ENCODE assay signal across 10 cellular contexts in the genomic region with DNA sequence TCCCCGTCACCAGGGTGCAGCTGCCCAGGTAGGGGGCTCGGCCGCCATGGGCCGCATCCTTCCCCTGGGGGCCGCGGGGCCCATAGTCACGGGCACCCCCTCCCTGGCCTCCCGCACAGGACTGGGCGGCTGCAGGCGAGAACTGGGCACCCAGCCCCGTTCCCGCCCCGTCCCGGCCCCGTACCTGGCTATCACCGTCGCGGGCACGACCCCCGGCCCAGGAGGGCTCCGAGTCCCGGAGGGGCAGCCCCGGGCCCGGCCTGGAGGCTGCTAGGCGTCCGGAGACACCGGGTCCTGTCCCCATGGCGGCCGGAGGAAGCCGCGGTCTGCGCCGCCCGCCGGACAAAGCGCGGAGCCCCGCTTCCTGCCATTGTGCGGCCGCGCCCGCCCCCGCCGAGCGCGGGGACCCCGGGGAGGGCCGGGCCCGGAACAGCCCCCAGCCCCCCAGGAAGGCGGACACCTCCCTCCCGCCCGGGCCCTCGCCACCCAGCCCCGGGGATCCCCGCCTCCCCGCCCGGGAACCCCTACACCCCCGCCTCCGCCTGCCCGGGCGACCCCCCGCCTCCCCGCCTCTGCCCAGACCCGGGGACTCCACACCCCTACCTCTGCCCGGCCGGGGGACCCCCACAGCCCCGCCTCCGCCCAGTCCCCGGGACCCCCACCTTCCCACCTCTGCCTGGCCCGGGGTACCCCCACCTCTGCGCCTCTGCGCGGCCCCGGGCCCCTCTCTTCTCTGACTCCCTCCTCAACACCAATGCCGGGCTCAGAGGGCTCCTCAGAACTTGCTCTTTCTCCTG. TPM values are rescaled to one million over a fixed set of nuclear protein-coding genes. Genes with fewer than 3 reads are reported as not detected.
DNase-seq lines count a peak whose midpoint lies in the region; ATAC-seq, FAIRE-seq and TF ChIP-seq lines count a peak whose summit lies in the region.
"Had no signal": no experiment of that assay in that cellular context is flagged by ENCODE, and none has a peak within 500 bp of the region (broad histone marks: within the 10 kb centered on the region; RNA-seq: fewer than 3 reads in every experiment).

No MANE protein-coding gene starts in this region.

- H3K36me3 ChIP-seq in bronchial epithelial cell (ENCODE audit: control insufficient read depth, insufficient read depth, low read length) = peaks cover 17% of the 10 kb centered on the region

- peaks cover 18% of the 10 kb centered on the region for H3K27me3 Mint-ChIP-seq in HFFc6 (ENCODE audit: insufficient read depth)

- no peak for DNase-seq in HFFc6
- DNase-seq in bronchial epithelial cell (ENCODE audit: low read depth) = no peak
- peak; percentile 69 for DNase-seq in iPS-NIHi11 (ENCODE audit: low spot score)
- no peak for DNase-seq in stimulated activated effector memory CD8-positive, alpha-beta T cell treated with anti-CD3 and anti-CD28 coated beads, Interleukin-12 subunit alpha, Interleukin-12 subunit beta, amount 100 ng/mL, for 72 hours (ENCODE audit: low spot score in 2 of 2)
- no peak for DNase-seq in SW 1271 (lab: John Stamatoyannopoulos, UW)
- DNase-seq in NCI-H1436 (lab: John Stamatoyannopoulos, UW) = no peak
- DNase-seq in OCI-M2 (lab: John Stamatoyannopoulos, UW; ENCODE audit: unreplicated experiment) = no peak
- DNase-seq in SW480 (ENCODE audit: low spot score) = no peak

- peak overlapping the region; percentile 58 for H3K4me3 ChIP-seq in bronchial epithelial cell (ENCODE audit: low read depth, low read length)
- H3K4me3 ChIP-seq: SK-N-MC had no signal

- no peaks in the 10 kb centered on the region for H3K27me3 ChIP-seq in bronchial epithelial cell (ENCODE audit: control insufficient read depth, insufficient read depth, low read length)

- H3K4me1 Mint-ChIP-seq in HFFc6 (ENCODE audit: low read depth) = peaks cover 8% of the 10 kb centered on the region
- peaks cover 15% of the 10 kb centered on the region for H3K4me1 Mint-ChIP-seq in stimulated activated effector memory CD8-positive, alpha-beta T cell treated with anti-CD3 and anti-CD28 coated beads, Interleukin-12 subunit alpha, Interleukin-12 subunit beta, amount 100 ng/mL, for 72 hours

- peak overlapping the region; percentile 34; the same call in 1 of the 2 replicates for H3K4me3 Mint-ChIP-seq in HFFc6
- H3K4me3 Mint-ChIP-seq in stimulated activated effector memory CD8-positive, alpha-beta T cell treated with anti-CD3 and anti-CD28 coated beads, Interleukin-12 subunit alpha, Interleukin-12 subunit beta, amount 100 ng/mL, for 72 hours = peak overlapping the region; percentile 55

- H3K36me3 Mint-ChIP-seq in HFFc6 (ENCODE audit: low read depth) = no peaks in the 10 kb centered on the region
- H3K36me3 Mint-ChIP-seq in stimulated activated effector memory CD8-positive, alpha-beta T cell treated with anti-CD3 and anti-CD28 coated beads, Interleukin-12 subunit alpha, Interleukin-12 subunit beta, amount 100 ng/mL, for 72 hours = no peaks in the 10 kb centered on the region

- no peak overlapping the region for H3K27ac Mint-ChIP-seq in HFFc6
- no peak overlapping the region for H3K27ac Mint-ChIP-seq in stimulated activated effector memory CD8-positive, alpha-beta T cell treated with anti-CD3 and anti-CD28 coated beads, Interleukin-12 subunit alpha, Interleukin-12 subunit beta, amount 100 ng/mL, for 72 hours
- H3K27ac Mint-ChIP-seq: activated T-helper 17 cell treated with anti-CD3 and anti-CD28 coated beads, Interleukin-2, amount 50 U/mL, for 72 hours had no signal

- TF ChIP-seq CTCF in HFFc6 (IDR thresholded peaks at IDR 0.05) (no peak), bronchial epithelial cell (IDR thresholded peaks at IDR 0.05; ENCODE audit: insufficient read depth, low read length, severe bottlenecking) (no peak)

- ATAC-seq in stimulated activated effector memory CD8-positive, alpha-beta T cell treated with anti-CD3 and anti-CD28 coated beads, Interleukin-12 subunit alpha, Interleukin-12 subunit beta, amount 100 ng/mL, for 72 hours = no peak
- ATAC-seq: activated T-helper 17 cell treated with anti-CD3 and anti-CD28 coated beads, Interleukin-2, amount 50 U/mL, for 72 hours had no signal

- H3K9me3 Mint-ChIP-seq in HFFc6 = no peaks in the 10 kb centered on the region
- no peaks in the 10 kb centered on the region for H3K9me3 Mint-ChIP-seq in stimulated activated effector memory CD8-positive, alpha-beta T cell treated with anti-CD3 and anti-CD28 coated beads, Interleukin-12 subunit alpha, Interleukin-12 subunit beta, amount 100 ng/mL, for 72 hours
- H3K9me3 Mint-ChIP-seq: activated T-helper 17 cell treated with anti-CD3 and anti-CD28 coated beads, Interleukin-2, amount 50 U/mL, for 72 hours had no signal

- no peak for FAIRE-seq in bronchial epithelial cell (lab: Jason Lieb, UNC)

RNA-seq across cellular contexts. Expression of gene PLEKHG5, which starts 6.1 kb away (rescaled TPM):
- 1 to 10 TPM; 6.4 to 7.2 (median 6.6) TPM for total RNA-seq in HFFc6 (2021; fragmentation: NEBNext Ultra II Directional; extraction: Animal tissue kit (Norgen Biotek cat#: 25700))
- total RNA-seq in bronchial epithelial cell = 42.9 and 45.2 TPM in 2 replicates

RNA-seq across cellular contexts. Expression of gene TNFRSF25, which starts 19.4 kb away (rescaled TPM):
- 1 to 10 TPM; 1.8 to 3.2 (median 2.7) TPM for total RNA-seq in HFFc6 (2021; fragmentation: NEBNext Ultra II Directional; extraction: Animal tissue kit (Norgen Biotek cat#: 25700))
- 20.5 and 30.3 TPM in 2 replicates for total RNA-seq in bronchial epithelial cell
